In the genomic region with DNA sequence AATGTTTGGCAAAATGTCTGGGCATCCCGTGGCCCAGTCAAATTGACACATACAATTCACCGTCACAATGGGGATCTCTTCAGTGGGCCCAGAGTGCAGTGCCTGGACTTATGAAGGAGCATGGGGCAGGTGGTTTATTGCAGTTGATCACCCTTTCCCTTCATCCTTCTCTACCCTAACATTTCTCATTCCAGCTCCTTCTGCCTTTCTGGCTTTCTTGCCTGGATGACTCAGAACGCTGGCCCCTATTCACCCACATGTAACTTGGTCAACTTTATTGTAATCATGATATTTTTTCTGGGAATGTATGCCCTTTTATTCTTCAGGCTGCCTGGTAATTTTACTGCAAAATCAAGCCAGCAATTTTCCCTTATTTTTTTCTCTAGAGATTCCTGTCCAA, we compare ENCODE assay signal across 24 cellular contexts.
DNase-seq lines count a peak whose midpoint lies in the region; ATAC-seq and TF ChIP-seq lines count a peak whose summit lies in the region.
"Had no signal": no experiment of that assay in that cellular context is flagged by ENCODE, and none has a peak within 500 bp of the region (broad histone marks: within the 10 kb centered on the region; RNA-seq: fewer than 3 reads in every experiment).

No MANE protein-coding gene starts in this region.

- no peak overlapping the region for H3K27ac Mint-ChIP-seq in glutamatergic neuron (ENCODE audit: unreplicated experiment)
- H3K27ac Mint-ChIP-seq: activated CD4-positive, alpha-beta T cell treated with anti-CD3 and anti-CD28 coated beads, Interleukin-2, amount 10 ng/mL, durations not matched to agents 7 days and 5 days; activated T-cell treated with anti-CD3 and anti-CD28 coated beads, Interleukin-2, amount 50 U/mL, for 72 hours; CD14-positive monocyte; natural killer cell; stimulated activated naive CD8-positive, alpha-beta T cell treated with anti-CD3 and anti-CD28 coated beads, Interleukin-15, amount 100 ng/mL, for 72 hours had no signal

- H3K4me1 Mint-ChIP-seq in glutamatergic neuron (ENCODE audit: low read depth, unreplicated experiment), result peaks cover 7% of the 10 kb centered on the region
- H3K4me1 Mint-ChIP-seq: activated CD4-positive, alpha-beta T cell treated with anti-CD3 and anti-CD28 coated beads, Interleukin-2, amount 10 ng/mL, durations not matched to agents 7 days and 5 days; CD14-positive monocyte; natural killer cell; stimulated activated naive CD8-positive, alpha-beta T cell treated with anti-CD3 and anti-CD28 coated beads, Interleukin-15, amount 100 ng/mL, for 72 hours had no signal

- no peak overlapping the region for H3K4me3 Mint-ChIP-seq in glutamatergic neuron (ENCODE audit: unreplicated experiment)
- H3K4me3 Mint-ChIP-seq: activated CD4-positive, alpha-beta T cell treated with anti-CD3 and anti-CD28 coated beads, Interleukin-2, amount 10 ng/mL, durations not matched to agents 7 days and 5 days; activated T-cell treated with anti-CD3 and anti-CD28 coated beads, Interleukin-2, amount 50 U/mL, for 72 hours; brain; CD14-positive monocyte; natural killer cell; stimulated activated naive CD8-positive, alpha-beta T cell treated with anti-CD3 and anti-CD28 coated beads, Interleukin-15, amount 100 ng/mL, for 72 hours had no signal

- DNase-seq in EL (peak; percentile 7), dedifferentiated amniotic fluid mesenchymal stem cell (ENCODE audit: extremely low spot score) (peak; percentile 41), left cardiac atrium (peak; percentile 25), sciatic nerve (ENCODE audit: low spot score) (no peak), iPS-NIHi7 (ENCODE audit: extremely low spot score) (no peak), DMS153 (lab: John Stamatoyannopoulos, UW) (no peak), glutamatergic neuron (no peak), AG08396 (ENCODE audit: low spot score) (no peak)
- DNase-seq: activated CD4-positive, alpha-beta T cell treated with anti-CD3 and anti-CD28 coated beads, Interleukin-2, amount 10 ng/mL, durations not matched to agents 7 days and 5 days; activated naive CD4-positive, alpha-beta T cell; activated T-cell treated with anti-CD3 and anti-CD28 coated beads, Interleukin-2, amount 50 U/mL, for 72 hours; effector CD4-positive, alpha-beta T cell; hypothalamus; natural killer cell; NCI-H1694 treated with DMSO at 0.1 percent for 48 hours; NCI-H526; PC-9; SHP77; stimulated activated CD4-positive, alpha-beta T cell treated with anti-CD3 and anti-CD28 coated beads, Interleukin-1b, Interleukin-23, amount 100 ng/mL, for 48 hours; stimulated activated CD8-positive, alpha-beta memory T cell treated with anti-CD3 and anti-CD28 coated beads, Interleukin-4, amount 100 ng/mL, for 48 hours; stimulated activated naive CD8-positive, alpha-beta T cell treated with anti-CD3 and anti-CD28 coated beads, Interleukin-15, amount 100 ng/mL, for 72 hours had no signal

- H3K9me3 Mint-ChIP-seq in glutamatergic neuron (ENCODE audit: unreplicated experiment), result no peaks in the 10 kb centered on the region
- H3K9me3 Mint-ChIP-seq: activated CD4-positive, alpha-beta T cell treated with anti-CD3 and anti-CD28 coated beads, Interleukin-2, amount 10 ng/mL, durations not matched to agents 7 days and 5 days; activated T-cell treated with anti-CD3 and anti-CD28 coated beads, Interleukin-2, amount 50 U/mL, for 72 hours; CD14-positive monocyte; natural killer cell; stimulated activated naive CD8-positive, alpha-beta T cell treated with anti-CD3 and anti-CD28 coated beads, Interleukin-15, amount 100 ng/mL, for 72 hours had no signal

- H3K27me3 Mint-ChIP-seq in glutamatergic neuron (ENCODE audit: unreplicated experiment), result no peaks in the 10 kb centered on the region
- H3K27me3 Mint-ChIP-seq: activated CD4-positive, alpha-beta T cell treated with anti-CD3 and anti-CD28 coated beads, Interleukin-2, amount 10 ng/mL, durations not matched to agents 7 days and 5 days; brain had no signal

- ATAC-seq in left cardiac atrium (peak; percentile 54 to 78), sciatic nerve (peak; percentile 64)
- ATAC-seq: activated T-cell treated with anti-CD3 and anti-CD28 coated beads, Interleukin-2, amount 50 U/mL, for 72 hours; left lobe of liver; natural killer cell; stimulated activated naive CD8-positive, alpha-beta T cell treated with anti-CD3 and anti-CD28 coated beads, Interleukin-15, amount 100 ng/mL, for 72 hours had no signal

- intact Hi-C loops in left cardiac atrium (cut with DNase I), result no loop called here
- intact Hi-C loops in sciatic nerve (cut with DNase I), result no loop called here

- TF ChIP-seq CTCF in glutamatergic neuron (IDR thresholded peaks at IDR 0.05; ENCODE audit: partially characterized antibody, unreplicated experiment), result no peak

- H3K36me3 Mint-ChIP-seq in glutamatergic neuron (ENCODE audit: unreplicated experiment), result no peaks in the 10 kb centered on the region
- H3K36me3 Mint-ChIP-seq: brain, CD14-positive monocyte, natural killer cell had no signal

Comparison
In these comparisons a context has a peak if more than half of its experiments do, and no peak if none do; other contexts are left out.
1. DNase-seq: peak in EL (single experiment), dedifferentiated amniotic fluid mesenchymal stem cell (single experiment) and left cardiac atrium (single experiment); none in sciatic nerve (single experiment), iPS-NIHi7 (single experiment), DMS153 (single experiment), glutamatergic neuron (single experiment) and AG08396 (single experiment).